23 cellular contexts compared by ENCODE assay signal in genomic region chr1:231631717-231632116, GRCh38.
"Had no signal": no experiment of that assay in that cellular context is flagged by ENCODE, and none has a peak within 500 bp of the region (broad histone marks: within the 10 kb centered on the region; RNA-seq: fewer than 3 reads in every experiment).

No MANE protein-coding gene starts in this region.

- H3K4me1 ChIP-seq: breast epithelium, neural progenitor cell had no signal

- FAIRE-seq: islet of Langerhans had no signal

- H2AFZ ChIP-seq: neural progenitor cell had no signal

- H3K9me3 ChIP-seq: breast epithelium, gastrocnemius medialis, left ventricle myocardium inferior, right atrium auricular region, spleen, transverse colon had no signal

- H3K4me3 ChIP-seq: breast epithelium, gastrocnemius medialis, left ventricle myocardium inferior, lung, neural progenitor cell, right atrium auricular region, spleen, transverse colon had no signal

- ATAC-seq: activated CD8-positive, alpha-beta T cell treated with anti-CD3 and anti-CD28 coated beads for 36 hours; activated T-cell treated with anti-CD3 and anti-CD28 coated beads, Interleukin-2, amount 50 U/mL, for 4 hours; activated T-helper 17 cell treated with anti-CD3 and anti-CD28 coated beads, Interleukin-2, amount 50 U/mL, for 72 hours; gastrocnemius medialis; natural killer cell had no signal

- H3K36me3 ChIP-seq: breast epithelium, gastrocnemius medialis, left ventricle myocardium inferior, neural progenitor cell, right atrium auricular region, transverse colon had no signal

- H3K27ac ChIP-seq: breast epithelium, gastrocnemius medialis, left ventricle myocardium inferior, neural progenitor cell, right atrium auricular region, spleen, transverse colon had no signal

- H3K27me3 ChIP-seq: breast epithelium, gastrocnemius medialis, right atrium auricular region, spleen, transverse colon had no signal

- H3K4me2 ChIP-seq: neural progenitor cell had no signal

- H3K9ac ChIP-seq: neural progenitor cell had no signal

- DNase-seq: activated CD4-positive, alpha-beta T cell treated with anti-CD3 and anti-CD28 coated beads for 1 hour; activated CD4-positive, alpha-beta T cell treated with anti-CD3 and anti-CD28 coated beads, Interleukin-2, amount 10 ng/mL, durations not matched to agents 7 days and 5 days; activated CD8-positive, alpha-beta T cell treated with anti-CD3 and anti-CD28 coated beads for 36 hours; activated gamma-delta T cell treated with Interleukin-2 at 50 U/mL for 16 hours; activated naive CD4-positive, alpha-beta T cell treated with anti-CD3 and anti-CD28 coated beads, Interleukin-2, amount 50 U/mL, for 16 hours; activated T-cell treated with anti-CD3 and anti-CD28 coated beads, Interleukin-2, amount 50 U/mL, for 4 hours; endodermal cell; gastrocnemius medialis; glutamatergic neuron; left ventricle myocardium inferior; mesendoderm; natural killer cell; occipital lobe; spleen; stimulated activated naive CD4-positive, alpha-beta T cell treated with Interleukin-2 at 50 U/mL for 16 hours; T-helper 9 cell; transverse colon had no signal
